In genomic region chr18:7946724-7947377, GRCh38 we compare ENCODE assay signal across 9 cellular contexts.
DNase-seq lines count a peak whose midpoint lies in the region; ATAC-seq and TF ChIP-seq lines count a peak whose summit lies in the region.
"Had no signal": no experiment of that assay in that cellular context is flagged by ENCODE, and none has a peak within 500 bp of the region (broad histone marks: within the 10 kb centered on the region; RNA-seq: fewer than 3 reads in every experiment).

No MANE protein-coding gene starts in this region.

- ATAC-seq in HG03432 (IDR thresholded peaks at IDR 0.05; ENCODE audit: unreplicated experiment), result peak; percentile 34
- no peak for ATAC-seq in activated CD4-positive, CD25-positive, alpha-beta regulatory T cell treated with anti-CD3 and anti-CD28 coated beads, Interleukin-2, amount 50 U/mL, for 24 hours

- no peaks in the 10 kb centered on the region for H3K36me3 Mint-ChIP-seq in activated T-helper 1 cell treated with anti-CD3 and anti-CD28 coated beads, Interleukin-12 subunit alpha, Interleukin-12 subunit beta, Interleukin-2, Interleukin-4 antibody, amounts not matched to agents 30 ng/mL and 10 ng/mL and 1 ng/mL, durations not matched to agents 14 hours and 24 hours and 36 hours (ENCODE audit: low read depth)
- H3K36me3 Mint-ChIP-seq: activated naive CD8-positive, alpha-beta T cell treated with anti-CD3 and anti-CD28 coated beads, Interleukin-2, amount 10 ng/mL, durations not matched to agents 7 days and 5 days had no signal

- H3K9ac ChIP-seq in skeletal muscle satellite cell (ENCODE audit: low read depth, low read length), result peak overlapping the region; percentile 65

- H3K9me3 Mint-ChIP-seq in activated T-helper 1 cell treated with anti-CD3 and anti-CD28 coated beads, Interleukin-12 subunit alpha, Interleukin-12 subunit beta, Interleukin-2, Interleukin-4 antibody, amounts not matched to agents 30 ng/mL and 10 ng/mL and 1 ng/mL, durations not matched to agents 14 hours and 24 hours and 36 hours, result no peaks in the 10 kb centered on the region

- H3K27me3 ChIP-seq in skeletal muscle satellite cell (ENCODE audit: control insufficient read depth, insufficient read depth, low read length), result no peaks in the 10 kb centered on the region

- H3K4me1 Mint-ChIP-seq in activated T-helper 1 cell treated with anti-CD3 and anti-CD28 coated beads, Interleukin-12 subunit alpha, Interleukin-12 subunit beta, Interleukin-2, Interleukin-4 antibody, amounts not matched to agents 30 ng/mL and 10 ng/mL and 1 ng/mL, durations not matched to agents 14 hours and 24 hours and 36 hours (ENCODE audit: low read depth), result peaks cover 12% of the 10 kb centered on the region
- H3K4me1 Mint-ChIP-seq: activated naive CD8-positive, alpha-beta T cell treated with anti-CD3 and anti-CD28 coated beads, Interleukin-2, amount 10 ng/mL, durations not matched to agents 7 days and 5 days had no signal

- peak; percentile 80 for DNase-seq in AG10803 (ENCODE audit: low read depth)
- peak; percentile 7 for DNase-seq in activated T-helper 1 cell treated with anti-CD3 and anti-CD28 coated beads, Interleukin-12 subunit alpha, Interleukin-12 subunit beta, Interleukin-2, Interleukin-4 antibody, amounts not matched to agents 30 ng/mL and 10 ng/mL and 1 ng/mL, durations not matched to agents 14 hours and 24 hours and 36 hours (ENCODE audit: low spot score)
- DNase-seq in hepatic stellate cell (ENCODE audit: low spot score), result peak; percentile 52
- no peak for DNase-seq in NCI-H1048 (lab: John Stamatoyannopoulos, UW)
- no peak for DNase-seq in HUDEP-2 (lab: John Stamatoyannopoulos, UW; ENCODE audit: unreplicated experiment in 76 of 76)
- DNase-seq: activated naive CD8-positive, alpha-beta T cell treated with anti-CD3 and anti-CD28 coated beads, Interleukin-2, amount 10 ng/mL, durations not matched to agents 7 days and 5 days had no signal

- intact Hi-C loops in activated T-helper 1 cell treated with anti-CD3 and anti-CD28 coated beads, Interleukin-12 subunit alpha, Interleukin-12 subunit beta, Interleukin-2, Interleukin-4 antibody, amounts not matched to agents 30 ng/mL and 10 ng/mL and 1 ng/mL, durations not matched to agents 14 hours and 24 hours and 36 hours (cut with micrococcal nuclease), result loop anchor here (1.0 kb wide), 1 partner anchor 11 kb away; no protein-coding TSS in a partner anchor

- no peaks in the 10 kb centered on the region for H3K9me3 ChIP-seq in skeletal muscle satellite cell (replicated peaks; ENCODE audit: low read length)

- H3K27me3 Mint-ChIP-seq in activated T-helper 1 cell treated with anti-CD3 and anti-CD28 coated beads, Interleukin-12 subunit alpha, Interleukin-12 subunit beta, Interleukin-2, Interleukin-4 antibody, amounts not matched to agents 30 ng/mL and 10 ng/mL and 1 ng/mL, durations not matched to agents 14 hours and 24 hours and 36 hours (ENCODE audit: insufficient read depth), result no peaks in the 10 kb centered on the region
- H3K27me3 Mint-ChIP-seq: activated naive CD8-positive, alpha-beta T cell treated with anti-CD3 and anti-CD28 coated beads, Interleukin-2, amount 10 ng/mL, durations not matched to agents 7 days and 5 days had no signal

- peak overlapping the region; percentile 57 for H3K27ac Mint-ChIP-seq in activated T-helper 1 cell treated with anti-CD3 and anti-CD28 coated beads, Interleukin-12 subunit alpha, Interleukin-12 subunit beta, Interleukin-2, Interleukin-4 antibody, amounts not matched to agents 30 ng/mL and 10 ng/mL and 1 ng/mL, durations not matched to agents 14 hours and 24 hours and 36 hours
- H3K27ac Mint-ChIP-seq: activated naive CD8-positive, alpha-beta T cell treated with anti-CD3 and anti-CD28 coated beads, Interleukin-2, amount 10 ng/mL, durations not matched to agents 7 days and 5 days had no signal

- no peak for TF ChIP-seq CTCF in AG10803 (conservative IDR thresholded peaks at IDR 0.05; ENCODE audit: low read length)

- no peaks in the 10 kb centered on the region for H3K36me3 ChIP-seq in skeletal muscle satellite cell (ENCODE audit: insufficient read depth, low read length)

- H3K4me2 ChIP-seq in skeletal muscle satellite cell (ENCODE audit: low read length), result peak overlapping the region; percentile 74

- H3K4me3 Mint-ChIP-seq in activated T-helper 1 cell treated with anti-CD3 and anti-CD28 coated beads, Interleukin-12 subunit alpha, Interleukin-12 subunit beta, Interleukin-2, Interleukin-4 antibody, amounts not matched to agents 30 ng/mL and 10 ng/mL and 1 ng/mL, durations not matched to agents 14 hours and 24 hours and 36 hours, result peak overlapping the region; percentile 85
- H3K4me3 Mint-ChIP-seq: activated naive CD8-positive, alpha-beta T cell treated with anti-CD3 and anti-CD28 coated beads, Interleukin-2, amount 10 ng/mL, durations not matched to agents 7 days and 5 days had no signal

- peaks cover 51% of the 10 kb centered on the region for H3K4me1 ChIP-seq in skeletal muscle satellite cell (ENCODE audit: control insufficient read depth, insufficient read depth, low read length)

- H3K4me3 ChIP-seq in AG10803 (ENCODE audit: low read length) (peak overlapping the region; percentile 58), skeletal muscle satellite cell (ENCODE audit: low read length) (peak overlapping the region; percentile 60)

Comparison
In these comparisons a context has a peak if more than half of its experiments do, and no peak if none do; other contexts are left out.
1. DNase-seq: peak in AG10803 (single experiment), activated T-helper 1 cell treated with anti-CD3 and anti-CD28 coated beads, Interleukin-12 subunit alpha, Interleukin-12 subunit beta, Interleukin-2, Interleukin-4 antibody, amounts not matched to agents 30 ng/mL and 10 ng/mL and 1 ng/mL, durations not matched to agents 14 hours and 24 hours and 36 hours (single experiment) and hepatic stellate cell (single experiment); none in NCI-H1048 (single experiment) and HUDEP-2 (0 of 76).